20 cellular contexts compared by ENCODE assay signal in the genomic region with DNA sequence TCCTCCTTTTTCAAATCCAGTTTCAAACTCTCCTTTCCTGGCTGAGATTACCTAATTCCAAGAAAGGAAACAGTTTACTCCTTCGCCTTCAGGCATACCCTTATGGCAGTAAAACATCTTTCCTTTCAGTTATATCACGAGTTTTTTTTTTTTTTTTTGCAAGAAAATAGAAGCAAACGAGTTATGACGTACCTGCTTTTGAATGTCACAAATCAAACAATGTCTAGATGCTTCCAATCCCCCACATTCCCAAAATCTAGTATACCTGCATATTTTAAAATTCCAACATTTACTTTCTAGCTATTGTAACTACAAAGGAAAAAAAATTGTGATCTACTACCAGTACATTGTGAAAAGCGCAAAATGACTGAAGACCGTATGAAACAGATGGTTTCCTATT. TPM values are rescaled to one million over a fixed set of nuclear protein-coding genes. Genes with fewer than 3 reads are reported as not detected.
"Had no signal": no experiment of that assay in that cellular context is flagged by ENCODE, and none has a peak within 500 bp of the region (broad histone marks: within the 10 kb centered on the region; RNA-seq: fewer than 3 reads in every experiment).

No MANE protein-coding gene starts in this region.

- H3K27me3 ChIP-seq: esophagus squamous epithelium, gastroesophageal sphincter, right atrium auricular region, suprapubic skin, thyroid gland, upper lobe of right lung, vagina had no signal

- H3K27ac Mint-ChIP-seq: dendritic cell treated with granulocyte-macrophage colony-stimulating factor and Interleukin-4, amounts not matched to agents 40 ng/mL and 50 ng/mL, for 4 days; effector memory CD8-positive, alpha-beta T cell had no signal

- H3K4me3 ChIP-seq: esophagus squamous epithelium, gastroesophageal sphincter, right atrium auricular region, smooth muscle cell, suprapubic skin, thyroid gland, upper lobe of right lung, vagina had no signal

- H3K27me3 Mint-ChIP-seq: dendritic cell treated with granulocyte-macrophage colony-stimulating factor and Interleukin-4, amounts not matched to agents 40 ng/mL and 50 ng/mL, for 4 days; effector memory CD8-positive, alpha-beta T cell; naive thymus-derived CD4-positive, alpha-beta T cell had no signal

- DNase-seq: effector memory CD8-positive, alpha-beta T cell; esophagus squamous epithelium; foreskin fibroblast; glutamatergic neuron; islet precursor cell; mammary epithelial cell; naive thymus-derived CD4-positive, alpha-beta T cell; posterior cingulate gyrus; stimulated activated CD4-positive, alpha-beta T cell treated with anti-CD3 and anti-CD28 coated beads, Interleukin-2, amount 100 ng/mL, for 48 hours; stimulated activated naive CD8-positive, alpha-beta T cell treated with anti-CD3 and anti-CD28 coated beads, Interleukin-15, Interleukin-2, amounts not matched to agents 100 U/mL and 50 U/mL, for 24 hours; thyroid gland; upper lobe of right lung had no signal

- H3K4me1 ChIP-seq: esophagus squamous epithelium, gastroesophageal sphincter, suprapubic skin, thyroid gland, upper lobe of right lung, vagina had no signal

- H3K27ac ChIP-seq: esophagus squamous epithelium, gastroesophageal sphincter, right atrium auricular region, suprapubic skin, thyroid gland, upper lobe of right lung, vagina had no signal

- H3K4me3 Mint-ChIP-seq: dendritic cell treated with granulocyte-macrophage colony-stimulating factor and Interleukin-4, amounts not matched to agents 40 ng/mL and 50 ng/mL, for 4 days; effector memory CD8-positive, alpha-beta T cell; naive thymus-derived CD4-positive, alpha-beta T cell had no signal

- ATAC-seq: effector memory CD8-positive, alpha-beta T cell; gastroesophageal sphincter; left lobe of liver; naive thymus-derived CD4-positive, alpha-beta T cell; stimulated activated naive CD8-positive, alpha-beta T cell treated with anti-CD3 and anti-CD28 coated beads, Interleukin-15, Interleukin-2, amounts not matched to agents 100 U/mL and 50 U/mL, for 24 hours; upper lobe of right lung had no signal

- H3K4me2 ChIP-seq: smooth muscle cell had no signal

- H3K9me3 Mint-ChIP-seq: dendritic cell treated with granulocyte-macrophage colony-stimulating factor and Interleukin-4, amounts not matched to agents 40 ng/mL and 50 ng/mL, for 4 days; effector memory CD8-positive, alpha-beta T cell; naive thymus-derived CD4-positive, alpha-beta T cell had no signal

- H3K9me3 ChIP-seq: esophagus squamous epithelium, gastroesophageal sphincter, right atrium auricular region, suprapubic skin, thyroid gland, upper lobe of right lung, vagina had no signal

RNA-seq across cellular contexts. Expression of gene NPIPB2, which starts 55.0 kb away (rescaled TPM):
- total RNA-seq: epithelial cell of proximal tubule had no signal
